ENCODE assay signal across 8 cellular contexts in genomic region chr10:112949875-112950507, GRCh38. TPM values are rescaled to one million over a fixed set of nuclear protein-coding genes. Genes with fewer than 3 reads are reported as not detected.
DNase-seq lines count a peak whose midpoint lies in the region; ATAC-seq and TF ChIP-seq lines count a peak whose summit lies in the region.

TSS of gene TCF7L2 (plus strand) at chr10:112950247. CDS start at chr10:112950757, 510 bp downstream.

- peaks cover 82% of the 10 kb centered on the region for H3K27me3 Mint-ChIP-seq in activated CD4-positive, alpha-beta T cell treated with anti-CD3 and anti-CD28 coated beads, Interleukin-2, amount 10 ng/mL, durations not matched to agents 7 days and 5 days

- peak within 1 kb of the TSS; percentile 84 for H3K9ac ChIP-seq in DND-41 (ENCODE audit: low read depth, low read length)

- intact Hi-C loops in spleen (cut with DNase I; ENCODE audit: low total_unique reads), result no loop called here

- peaks cover 1% of the 10 kb centered on the region for H3K36me3 Mint-ChIP-seq in activated CD4-positive, alpha-beta T cell treated with anti-CD3 and anti-CD28 coated beads, Interleukin-2, amount 10 ng/mL, durations not matched to agents 7 days and 5 days (ENCODE audit: low read depth)

- H3K27me3 ChIP-seq in DND-41 (ENCODE audit: insufficient read depth, low read length, poor library complexity), result no peaks in the 10 kb centered on the region
- H3K27me3 ChIP-seq in kidney epithelial cell (ENCODE audit: control insufficient read depth, insufficient read depth, low read length), result no peaks in the 10 kb centered on the region
- peaks cover 0 to 47% (median 15%) of the 10 kb centered on the region in 7 donors for H3K27me3 ChIP-seq in spleen (replicated peaks in 1 of 7)

- H2AFZ ChIP-seq in DND-41 (ENCODE audit: low read depth, low read length), result peak within 1 kb of the TSS; percentile 77

- peaks cover 47% of the 10 kb centered on the region for H3K79me2 ChIP-seq in DND-41 (ENCODE audit: insufficient read depth, low read length)

- TF ChIP-seq CTCF in DND-41 (IDR thresholded peaks at IDR 0.05; ENCODE audit: borderline replicate concordance, extremely low read depth, low read length, poor library complexity, severe bottlenecking), result no peak
- TF ChIP-seq CTCF in kidney epithelial cell (IDR thresholded peaks at IDR 0.05; ENCODE audit: insufficient read depth, low read length, poor library complexity, severe bottlenecking), result peak; percentile 9
- no peak for TF ChIP-seq CTCF in spleen (IDR thresholded peaks at IDR 0.05 in 8 of 11, conservative IDR thresholded peaks at IDR 0.05 in 3 of 11)

- CTCF ChIA-PET in activated CD4-positive, alpha-beta T cell treated with anti-CD3 and anti-CD28 coated beads, Interleukin-2, amount 10 ng/mL, durations not matched to agents 7 days and 5 days (lab: Charles Lee), result no interaction called here

- TF ChIP-seq POLR2A in spleen (IDR thresholded peaks at IDR 0.05), result peak in 1 of 3 donors; percentile 41

- H3K4me1 ChIP-seq in DND-41 (ENCODE audit: insufficient read depth, low read length) (peaks cover 38% of the 10 kb centered on the region), spleen (peaks cover 6 to 71% (median 33%) of the 10 kb centered on the region in 6 donors)

- 1 to 3% (median 1%) methylated on average over 38 to 39 of the region's 39 CpGs for WGBS in spleen, 5 donors

- H3K4me3 Mint-ChIP-seq in activated CD4-positive, alpha-beta T cell treated with anti-CD3 and anti-CD28 coated beads, Interleukin-2, amount 10 ng/mL, durations not matched to agents 7 days and 5 days, result peak within 1 kb of the TSS; percentile 69

- H3K4me1 Mint-ChIP-seq in activated CD4-positive, alpha-beta T cell treated with anti-CD3 and anti-CD28 coated beads, Interleukin-2, amount 10 ng/mL, durations not matched to agents 7 days and 5 days, result peaks cover 17% of the 10 kb centered on the region

- peaks cover 8% of the 10 kb centered on the region; the same call in 1 of the 2 replicates for H4K20me1 ChIP-seq in DND-41 (ENCODE audit: insufficient read depth, low read length)

- H3K9me3 ChIP-seq in DND-41 (ENCODE audit: insufficient read depth, low read length, severe bottlenecking), result no peaks in the 10 kb centered on the region
- H3K9me3 ChIP-seq in spleen, result no peaks in the 10 kb centered on the region

- peaks cover 10% of the 10 kb centered on the region for H3K36me3 ChIP-seq in DND-41 (ENCODE audit: insufficient read depth, low read length)
- H3K36me3 ChIP-seq in kidney epithelial cell (ENCODE audit: control insufficient read depth, insufficient read depth, low read length), result no peaks in the 10 kb centered on the region
- H3K36me3 ChIP-seq in spleen, result no peaks in the 10 kb centered on the region

- POLR2A ChIA-PET in activated CD4-positive, alpha-beta T cell treated with anti-CD3 and anti-CD28 coated beads, Interleukin-2, amount 10 ng/mL, durations not matched to agents 7 days and 5 days (lab: Charles Lee), result no interaction called here

- H3K9me3 Mint-ChIP-seq in activated CD4-positive, alpha-beta T cell treated with anti-CD3 and anti-CD28 coated beads, Interleukin-2, amount 10 ng/mL, durations not matched to agents 7 days and 5 days, result no peaks in the 10 kb centered on the region

- ATAC-seq in DND-41 (ENCODE audit: insufficient read depth, low read depth) (peak; percentile 86), HG03280 (IDR thresholded peaks at IDR 0.05; ENCODE audit: unreplicated experiment) (peak; percentile 59), HG02623 (IDR thresholded peaks at IDR 0.05; ENCODE audit: unreplicated experiment) (no peak)

- DNase-seq in DND-41 (peak; percentile 95), NCI-H524 (lab: John Stamatoyannopoulos, UW) (peak; percentile 66 to 84), dedifferentiated amniotic fluid mesenchymal stem cell (ENCODE audit: extremely low spot score) (peak; percentile 95), kidney epithelial cell (ENCODE audit: low read depth) (peak; percentile 81), spleen (peak; percentile 93)
- peak; percentile 34 for DNase-seq in activated CD4-positive, alpha-beta T cell treated with anti-CD3 and anti-CD28 coated beads, Interleukin-2, amount 10 ng/mL, durations not matched to agents 7 days and 5 days

- H3K4me3 ChIP-seq in DND-41 (ENCODE audit: low read depth in 1 of 2, low read length in 2 of 2) (peak within 1 kb of the TSS; percentile 75 to 83), kidney epithelial cell (ENCODE audit: low read depth, low read length) (peak within 1 kb of the TSS; percentile 79), spleen (peak within 1 kb of the TSS; percentile 41 to 88 (median 64))

- H3K27ac ChIP-seq in DND-41 (ENCODE audit: low read length), result peak within 1 kb of the TSS; percentile 95
- peak within 1 kb of the TSS; percentile 48 to 91 (median 86) for H3K27ac ChIP-seq in spleen

- no peak within 1 kb of the TSS for H3K27ac Mint-ChIP-seq in activated CD4-positive, alpha-beta T cell treated with anti-CD3 and anti-CD28 coated beads, Interleukin-2, amount 10 ng/mL, durations not matched to agents 7 days and 5 days

- H3K4me2 ChIP-seq in DND-41 (ENCODE audit: insufficient read depth, low read length), result peak within 1 kb of the TSS; percentile 73

RNA-seq across cellular contexts. Expression of gene TCF7L2, which starts in this region (rescaled TPM):
- under 1 TPM; 0.60 to 0.81 TPM for total RNA-seq in activated CD4-positive, alpha-beta T cell treated with anti-CD3 and anti-CD28 coated beads, Interleukin-2, amount 10 ng/mL, durations not matched to agents 7 days and 5 days
- total RNA-seq in kidney epithelial cell, result 3.4 and 13.5 TPM in 2 replicates
- 10 to 100 TPM; 19.5 to 85.6 (median 40.1) TPM for total RNA-seq in spleen
- polyA plus RNA-seq in spleen, result 10 to 100 TPM in 1 of 3 donors, 1 to 10 TPM in 2; 4.6 to 11.4 (median 6.0) TPM

Comparison
In these comparisons a context has a peak if more than half of its experiments do, and no peak if none do; other contexts are left out.
1. Peak in DNase-seq in activated CD4-positive, alpha-beta T cell treated with anti-CD3 and anti-CD28 coated beads, Interleukin-2, amount 10 ng/mL, durations not matched to agents 7 days and 5 days; RNA of the gene not detected or under 1 TPM.
2. DNase-seq: peak in every context shown above with its lines; median percentile 95 in DND-41; 95 in dedifferentiated amniotic fluid mesenchymal stem cell; 93 in spleen; 81 in kidney epithelial cell; 75 in NCI-H524; 34 in activated CD4-positive, alpha-beta T cell treated with anti-CD3 and anti-CD28 coated beads, Interleukin-2, amount 10 ng/mL, durations not matched to agents 7 days and 5 days.